Comparison of ENCODE assay signal across 8 cellular contexts in genomic region chr12:46342562-46343033, GRCh38. TPM values are rescaled to one million over a fixed set of nuclear protein-coding genes. Genes with fewer than 3 reads are reported as not detected.
DNase-seq lines count a peak whose midpoint lies in the region; ATAC-seq and TF ChIP-seq lines count a peak whose summit lies in the region.

No MANE protein-coding gene starts in this region.

- H3F3A ChIP-seq in GM23338 (replicated peaks; ENCODE audit: low read depth), result no peaks in the 10 kb centered on the region

- H4K20me1 ChIP-seq in GM23338 (replicated peaks; ENCODE audit: insufficient read depth), result no peaks in the 10 kb centered on the region

- TF ChIP-seq CTCF in GM23338 (conservative IDR thresholded peaks at IDR 0.05; ENCODE audit: low read depth in 2 of 2), result peak; percentile 85 to 95
- TF ChIP-seq CTCF in endothelial cell (IDR thresholded peaks at IDR 0.05; ENCODE audit: unreplicated experiment), result no peak
- TF ChIP-seq CTCF in nephron progenitor cell (IDR thresholded peaks at IDR 0.05), result peak; percentile 39

- H3K36me3 ChIP-seq in GM23338 (ENCODE audit: insufficient read depth), result no peaks in the 10 kb centered on the region

- peak overlapping the region; percentile 58; the same call in 1 of the 2 replicates for H3K27ac Mint-ChIP-seq in GM23338
- no peak overlapping the region for H3K27ac Mint-ChIP-seq in endothelial cell (ENCODE audit: unreplicated experiment)
- no peak overlapping the region for H3K27ac Mint-ChIP-seq in nephron progenitor cell

- H3K9me2 ChIP-seq in GM23338 (ENCODE audit: insufficient read depth), result no peaks in the 10 kb centered on the region

- H3K27me3 ChIP-seq in GM23338 (ENCODE audit: insufficient read depth), result no peaks in the 10 kb centered on the region

- H3K4me3 Mint-ChIP-seq in GM23338, result no peak overlapping the region
- no peak overlapping the region for H3K4me3 Mint-ChIP-seq in endothelial cell (ENCODE audit: unreplicated experiment)
- no peak overlapping the region for H3K4me3 Mint-ChIP-seq in nephron progenitor cell

- H3K79me2 ChIP-seq in GM23338 (replicated peaks; ENCODE audit: insufficient read depth), result no peaks in the 10 kb centered on the region

- ATAC-seq in GM23338 (peak; percentile 97), GM19395 (IDR thresholded peaks at IDR 0.05; ENCODE audit: unreplicated experiment) (no peak)

- H3K9me3 Mint-ChIP-seq in GM23338 (no peaks in the 10 kb centered on the region; the same call in 2 of the 3 replicates), endothelial cell (ENCODE audit: unreplicated experiment) (no peaks in the 10 kb centered on the region), nephron progenitor cell (peaks cover 21% of the 10 kb centered on the region)

- no peaks in the 10 kb centered on the region for H3K36me3 Mint-ChIP-seq in GM23338 (ENCODE audit: low read depth)
- H3K36me3 Mint-ChIP-seq in endothelial cell (ENCODE audit: low read depth, unreplicated experiment), result no peaks in the 10 kb centered on the region
- no peaks in the 10 kb centered on the region for H3K36me3 Mint-ChIP-seq in nephron progenitor cell (ENCODE audit: low read depth)

- DNase-seq in CD1c-positive myeloid dendritic cell (ENCODE audit: extremely low spot score) (peak; percentile 50), GM23338 (ENCODE audit: low spot score) (peak; percentile 76), T follicular helper cell (ENCODE audit: low read depth) (peak; percentile 8), endothelial cell (ENCODE audit: low spot score) (peak; percentile 18), nephron progenitor cell (peak; percentile 6), DMS79 treated with DMSO at 0.1 percent for 48 hours (lab: John Stamatoyannopoulos, UW) (no peak), D341Med (ENCODE audit: low spot score) (no peak)

- peak overlapping the region; percentile 61 for H2AFZ ChIP-seq in GM23338

- H3K4me3 ChIP-seq in GM23338, result no peak overlapping the region

- H3K27ac ChIP-seq in GM23338 (ENCODE audit: low read depth), result no peak overlapping the region

- H3K4me1 Mint-ChIP-seq in GM23338 (no peaks in the 10 kb centered on the region), endothelial cell (ENCODE audit: unreplicated experiment) (no peaks in the 10 kb centered on the region), nephron progenitor cell (no peaks in the 10 kb centered on the region)

- no peaks in the 10 kb centered on the region for H3K4me1 ChIP-seq in GM23338 (ENCODE audit: insufficient read depth)

- H3K4me2 ChIP-seq in GM23338, result no peak overlapping the region

- H3K27me3 Mint-ChIP-seq in GM23338 (ENCODE audit: insufficient read depth, low read depth, poor library complexity) (peaks cover 4% of the 10 kb centered on the region), endothelial cell (ENCODE audit: unreplicated experiment) (peaks cover 2% of the 10 kb centered on the region), nephron progenitor cell (ENCODE audit: low read depth, poor library complexity) (peaks cover 4% of the 10 kb centered on the region)

TF ChIP-seq in GM23338, 12 proteins besides CTCF, POLR2A, EP300 and RAD21:
- TF ChIP-seq JUNB (IDR thresholded peaks at IDR 0.05; ENCODE audit: unreplicated experiment), result no peak
- no peak for TF ChIP-seq ZNF462 (CRISPR knock-in tag; IDR thresholded peaks at IDR 0.05)
- TF ChIP-seq STAT1 (IDR thresholded peaks at IDR 0.05; ENCODE audit: unreplicated experiment), result no peak
- TF ChIP-seq REST (IDR thresholded peaks at IDR 0.05; ENCODE audit: unreplicated experiment), result no peak
- no peak for TF ChIP-seq EZH2 (IDR thresholded peaks at IDR 0.05; ENCODE audit: low read depth, unreplicated experiment)
- TF ChIP-seq POLR2AphosphoS5 (IDR thresholded peaks at IDR 0.05; ENCODE audit: low read depth), result no peak
- TF ChIP-seq CREB1 (CRISPR knock-in tag; IDR thresholded peaks at IDR 0.05; ENCODE audit: low read depth), result no peak
- no peak for TF ChIP-seq NANOG (IDR thresholded peaks at IDR 0.05; ENCODE audit: borderline replicate concordance)
- TF ChIP-seq ZNF331 (CRISPR knock-in tag; IDR thresholded peaks at IDR 0.05; ENCODE audit: low read depth), result no peak

RNA-seq across cellular contexts. Expression of gene SLC38A2, which starts 30.0 kb away (rescaled TPM):
- total RNA-seq in GM23338 (2014; rRNA removed; shearing (Covaris generic)), result 665 and 718 TPM in 2 replicates
- polyA plus RNA-seq in GM23338 (2016; fragmentation: Nextera tagmentation; extraction: Ambion mirVana), result 168 and 181 TPM in 2 replicates
- total RNA-seq in endothelial cell (ENCODE audit: unreplicated experiment), result 249 TPM

Comparison
In these comparisons a context has a peak if more than half of its experiments do, and no peak if none do; other contexts are left out.
1. DNase-seq: peak in CD1c-positive myeloid dendritic cell (single experiment), GM23338 (single experiment), T follicular helper cell (single experiment), endothelial cell (single experiment) and nephron progenitor cell (single experiment); none in DMS79 treated with DMSO at 0.1 percent for 48 hours (single experiment) and D341Med (single experiment).